Comparison of ENCODE assay signal across 21 cellular contexts in the genomic region with DNA sequence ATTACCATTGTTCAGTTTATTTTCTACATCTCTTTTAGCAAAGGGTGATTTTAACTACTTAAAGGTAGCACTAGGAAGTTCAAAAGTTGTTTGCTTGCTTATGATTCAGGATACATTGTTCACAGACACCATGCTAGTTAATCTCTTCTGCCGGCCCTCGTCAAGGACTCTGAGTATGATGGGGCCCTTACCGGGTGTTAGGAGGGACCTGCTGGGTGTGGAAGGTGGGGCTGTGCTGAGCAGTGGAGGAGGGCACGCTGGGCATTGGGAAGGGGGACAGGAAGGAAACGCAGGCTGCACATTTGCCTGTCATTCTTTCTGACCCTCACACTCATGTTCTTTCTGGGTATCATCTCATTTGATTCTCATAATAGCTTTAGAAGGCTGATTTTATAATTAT.
"Had no signal": no experiment of that assay in that cellular context is flagged by ENCODE, and none has a peak within 500 bp of the region (broad histone marks: within the 10 kb centered on the region; RNA-seq: fewer than 3 reads in every experiment).

No MANE protein-coding gene starts in this region.

- H3K4me1 ChIP-seq: ascending aorta had no signal

- H3K36me3 Mint-ChIP-seq: activated CD4-positive, alpha-beta memory T cell treated with anti-CD3 and anti-CD28 coated beads for 36 hours; activated naive CD8-positive, alpha-beta T cell treated with anti-CD3 and anti-CD28 coated beads, Interleukin-2, amount 10 ng/mL, durations not matched to agents 7 days and 5 days; brain; naive B cell had no signal

- H3K27me3 Mint-ChIP-seq: naive B cell had no signal

- H3K9me3 ChIP-seq: ascending aorta, spleen, thoracic aorta, upper lobe of left lung had no signal

- H3K9me3 Mint-ChIP-seq: activated CD4-positive, alpha-beta memory T cell treated with anti-CD3 and anti-CD28 coated beads for 36 hours; activated CD4-positive, alpha-beta T cell treated with anti-CD3 and anti-CD28 coated beads, Interleukin-2, amount 10 ng/mL, durations not matched to agents 24 days and 14 days; activated naive CD4-positive, alpha-beta T cell treated with anti-CD3 and anti-CD28 coated beads for 36 hours; activated naive CD8-positive, alpha-beta T cell treated with anti-CD3 and anti-CD28 coated beads, Interleukin-2, amount 10 ng/mL, durations not matched to agents 7 days and 5 days; activated T-helper 1 cell treated with anti-CD3 and anti-CD28 coated beads, Interleukin-12 subunit alpha, Interleukin-12 subunit beta, Interleukin-2, Interleukin-4 antibody, amounts not matched to agents 30 ng/mL and 10 ng/mL and 1 ng/mL, durations not matched to agents 14 hours and 24 hours and 36 hours; brain; mesothelial cell of epicardium; naive B cell had no signal

- H3K4me3 ChIP-seq: ascending aorta, spleen, thoracic aorta, upper lobe of left lung had no signal

- H3K27ac ChIP-seq: ascending aorta, epithelial cell of prostate, spleen, thoracic aorta, upper lobe of left lung, WERI-Rb-1 had no signal

- DNase-seq: activated CD4-positive, alpha-beta memory T cell treated with anti-CD3 and anti-CD28 coated beads for 36 hours; activated CD4-positive, alpha-beta T cell treated with anti-CD3 and anti-CD28 coated beads, Interleukin-2, amount 10 ng/mL, durations not matched to agents 24 days and 14 days; activated CD4-positive, CD25-positive, alpha-beta regulatory T cell treated with anti-CD3 and anti-CD28 coated beads, Interleukin-2, amount 50 U/mL, for 72 hours; activated CD8-positive, alpha-beta memory T cell treated with anti-CD3 and anti-CD28 coated beads, Interleukin-2, amount 50 U/mL, for 4 hours; activated effector memory CD4-positive, alpha-beta T cell treated with anti-CD3 and anti-CD28 coated beads, Interleukin-2, amount 50 U/mL, for 16 hours; activated naive CD4-positive, alpha-beta T cell treated with anti-CD3 and anti-CD28 coated beads for 36 hours; activated naive CD8-positive, alpha-beta T cell treated with anti-CD3 and anti-CD28 coated beads, Interleukin-2, amount 10 ng/mL, durations not matched to agents 7 days and 5 days; activated T-cell treated with anti-CD3 and anti-CD28 coated beads, Interleukin-2, amount 50 U/mL, for 1 hour; left ventricle myocardium superior; naive B cell; occipital lobe; spleen; stimulated activated naive CD8-positive, alpha-beta T cell treated with anti-CD3 and anti-CD28 coated beads, Interleukin-15, Interleukin-2, amounts not matched to agents 100 U/mL and 50 U/mL, for 24 hours; upper lobe of left lung; WERI-Rb-1 had no signal

- H3K4me1 Mint-ChIP-seq: activated CD4-positive, alpha-beta T cell treated with anti-CD3 and anti-CD28 coated beads, Interleukin-2, amount 10 ng/mL, durations not matched to agents 24 days and 14 days; activated naive CD8-positive, alpha-beta T cell treated with anti-CD3 and anti-CD28 coated beads, Interleukin-2, amount 10 ng/mL, durations not matched to agents 7 days and 5 days had no signal

- H3K4me3 Mint-ChIP-seq: activated CD4-positive, alpha-beta memory T cell treated with anti-CD3 and anti-CD28 coated beads for 36 hours; activated CD4-positive, alpha-beta T cell treated with anti-CD3 and anti-CD28 coated beads, Interleukin-2, amount 10 ng/mL, durations not matched to agents 24 days and 14 days; activated naive CD4-positive, alpha-beta T cell treated with anti-CD3 and anti-CD28 coated beads for 36 hours; activated naive CD8-positive, alpha-beta T cell treated with anti-CD3 and anti-CD28 coated beads, Interleukin-2, amount 10 ng/mL, durations not matched to agents 7 days and 5 days; activated T-helper 1 cell treated with anti-CD3 and anti-CD28 coated beads, Interleukin-12 subunit alpha, Interleukin-12 subunit beta, Interleukin-2, Interleukin-4 antibody, amounts not matched to agents 30 ng/mL and 10 ng/mL and 1 ng/mL, durations not matched to agents 14 hours and 24 hours and 36 hours; brain; mesothelial cell of epicardium had no signal

- H3K27ac Mint-ChIP-seq: activated CD4-positive, alpha-beta memory T cell treated with anti-CD3 and anti-CD28 coated beads for 36 hours; activated CD4-positive, alpha-beta T cell treated with anti-CD3 and anti-CD28 coated beads, Interleukin-2, amount 10 ng/mL, durations not matched to agents 24 days and 14 days; activated naive CD4-positive, alpha-beta T cell treated with anti-CD3 and anti-CD28 coated beads for 36 hours; activated naive CD8-positive, alpha-beta T cell treated with anti-CD3 and anti-CD28 coated beads, Interleukin-2, amount 10 ng/mL, durations not matched to agents 7 days and 5 days; activated T-helper 1 cell treated with anti-CD3 and anti-CD28 coated beads, Interleukin-12 subunit alpha, Interleukin-12 subunit beta, Interleukin-2, Interleukin-4 antibody, amounts not matched to agents 30 ng/mL and 10 ng/mL and 1 ng/mL, durations not matched to agents 14 hours and 24 hours and 36 hours; mesothelial cell of epicardium had no signal

- H3K36me3 ChIP-seq: spleen, thoracic aorta, WERI-Rb-1 had no signal

- H3K27me3 ChIP-seq: ascending aorta, upper lobe of left lung had no signal
